Comparison of ENCODE assay signal across 29 cellular contexts in the genomic region with DNA sequence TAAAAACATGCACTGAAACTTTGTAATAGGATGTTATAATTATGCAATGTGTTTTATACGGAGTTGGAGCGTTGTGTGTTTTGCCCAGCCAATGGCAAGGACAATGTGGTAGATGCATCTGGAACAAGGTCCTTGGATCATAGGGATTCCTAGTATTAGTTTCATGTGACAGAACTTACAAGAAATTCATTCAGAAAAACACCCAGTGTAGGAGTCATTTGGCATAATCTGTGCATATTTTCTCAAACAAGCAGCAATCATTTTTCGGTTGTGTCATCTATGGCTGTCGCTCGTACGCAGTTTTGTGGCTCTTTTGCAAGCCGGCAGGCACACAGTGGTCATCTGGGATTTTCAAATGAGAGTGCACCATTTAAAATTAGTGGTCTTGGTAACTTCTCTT. TPM values are rescaled to one million over a fixed set of nuclear protein-coding genes. Genes with fewer than 3 reads are reported as not detected.
DNase-seq lines count a peak whose midpoint lies in the region; ATAC-seq and TF ChIP-seq lines count a peak whose summit lies in the region.
"Had no signal": no experiment of that assay in that cellular context is flagged by ENCODE, and none has a peak within 500 bp of the region (broad histone marks: within the 10 kb centered on the region; RNA-seq: fewer than 3 reads in every experiment).

No MANE protein-coding gene starts in this region.

- TF ChIP-seq POLR2A in gastroesophageal sphincter (IDR thresholded peaks at IDR 0.05), result no peak

- ATAC-seq in gastroesophageal sphincter (peak; percentile 90), omental fat pad (ENCODE audit: low FRiP score) (peak; percentile 51), thoracic aorta (ENCODE audit: insufficient number of reproducible peaks, low FRiP score, low read depth) (peak; percentile 41), HG02852 (IDR thresholded peaks at IDR 0.05; ENCODE audit: unreplicated experiment) (no peak), HG03571 (IDR thresholded peaks at IDR 0.05; ENCODE audit: unreplicated experiment) (no peak)
- ATAC-seq in activated T-cell treated with anti-CD3 and anti-CD28 coated beads, Interleukin-2, amount 50 U/mL, for 72 hours (replicated peaks in 1 of 2), result no peak
- ATAC-seq: left lobe of liver; naive thymus-derived CD4-positive, alpha-beta T cell had no signal

- H3K27ac ChIP-seq in gastroesophageal sphincter (peak overlapping the region in 2 of 4 donors; percentile 36 to 37), thoracic aorta (peak overlapping the region in 1 of 2 donors; percentile 4)
- H3K27ac ChIP-seq: epithelial cell of prostate, PC-9, thyroid gland had no signal

- no peak overlapping the region for H3K4me3 Mint-ChIP-seq in activated T-cell treated with anti-CD3 and anti-CD28 coated beads, Interleukin-2, amount 50 U/mL, for 72 hours
- H3K4me3 Mint-ChIP-seq: activated CD4-positive, alpha-beta T cell treated with anti-CD3 and anti-CD28 coated beads, Interleukin-2, amount 10 ng/mL, durations not matched to agents 24 days and 14 days; CD4-positive, alpha-beta memory T cell; immature natural killer cell; naive thymus-derived CD4-positive, alpha-beta T cell had no signal

- no peaks in the 10 kb centered on the region for H3K27me3 ChIP-seq in adipocyte (replicated peaks; ENCODE audit: control insufficient read depth, insufficient read depth, low read length)
- H3K27me3 ChIP-seq in gastroesophageal sphincter, result no peaks in the 10 kb centered on the region
- no peaks in the 10 kb centered on the region for H3K27me3 ChIP-seq in thoracic aorta (replicated peaks; ENCODE audit: insufficient read depth)
- H3K27me3 ChIP-seq: thyroid gland had no signal

- TF ChIP-seq EP300 in gastroesophageal sphincter (IDR thresholded peaks at IDR 0.05), result no peak

- no peaks in the 10 kb centered on the region for H3K36me3 ChIP-seq in adipocyte (ENCODE audit: control insufficient read depth, insufficient read depth, low read length, severe bottlenecking)
- H3K36me3 ChIP-seq in gastroesophageal sphincter, result no peaks in the 10 kb centered on the region
- H3K36me3 ChIP-seq in thoracic aorta, result no peaks in the 10 kb centered on the region
- H3K36me3 ChIP-seq: thyroid gland had no signal

- H3K9me3 Mint-ChIP-seq in activated T-cell treated with anti-CD3 and anti-CD28 coated beads, Interleukin-2, amount 50 U/mL, for 72 hours, result no peaks in the 10 kb centered on the region
- H3K9me3 Mint-ChIP-seq: activated CD4-positive, alpha-beta T cell treated with anti-CD3 and anti-CD28 coated beads, Interleukin-2, amount 10 ng/mL, durations not matched to agents 24 days and 14 days; immature natural killer cell had no signal

- H3K9me3 ChIP-seq in adipocyte (ENCODE audit: control insufficient read depth, low read length) (no peaks in the 10 kb centered on the region), gastroesophageal sphincter (no peaks in the 10 kb centered on the region), thoracic aorta (no peaks in the 10 kb centered on the region)
- H3K9me3 ChIP-seq: thyroid gland had no signal

- H3K9ac ChIP-seq in adipocyte (ENCODE audit: low read length), result no peak overlapping the region

- DNase-seq in adipocyte (ENCODE audit: low read depth) (no peak), omental fat pad (ENCODE audit: low spot score) (no peak), thoracic aorta (ENCODE audit: low spot score) (no peak), T-helper 9 cell (no peak)
- no peak for DNase-seq in activated T-cell treated with anti-CD3 and anti-CD28 coated beads, Interleukin-2, amount 50 U/mL, for 72 hours
- DNase-seq: activated CD4-positive, alpha-beta T cell treated with anti-CD3 and anti-CD28 coated beads, Interleukin-2, amount 10 ng/mL, durations not matched to agents 24 days and 14 days; activated gamma-delta T cell treated with Interleukin-2 at 50 U/mL for 16 hours; activated T-cell treated with anti-CD3 and anti-CD28 coated beads, Interleukin-2, amount 50 U/mL, for 1 hour; CD4-positive, alpha-beta memory T cell; effector CD8-positive, alpha-beta T cell; foreskin melanocyte; hypothalamus; immature natural killer cell; naive thymus-derived CD4-positive, alpha-beta T cell; NCI-H1092 treated with DMSO at 0.1 percent for 48 hours; NCI-H187 treated with DMSO at 0.1 percent for 48 hours; NCI-H526; NK-92 treated with Interleukin-12 subunit alpha and Interleukin-12 subunit beta, amount 100 ng/mL, for 24 hours; PC-9; retina; SHP77 treated with DMSO at 0.1 percent for 48 hours; stimulated activated naive CD4-positive, alpha-beta T cell; thyroid gland had no signal

- H3K4me1 Mint-ChIP-seq in activated T-cell treated with anti-CD3 and anti-CD28 coated beads, Interleukin-2, amount 50 U/mL, for 72 hours (ENCODE audit: low read depth), result no peaks in the 10 kb centered on the region
- H3K4me1 Mint-ChIP-seq: activated CD4-positive, alpha-beta T cell treated with anti-CD3 and anti-CD28 coated beads, Interleukin-2, amount 10 ng/mL, durations not matched to agents 24 days and 14 days; CD4-positive, alpha-beta memory T cell; immature natural killer cell had no signal

- H3K27me3 Mint-ChIP-seq in activated T-cell treated with anti-CD3 and anti-CD28 coated beads, Interleukin-2, amount 50 U/mL, for 72 hours (ENCODE audit: low read depth), result peaks cover 74% of the 10 kb centered on the region

- 41 to 64% methylated on average over 7 of the region's 7 CpGs for WGBS in gastroesophageal sphincter (ENCODE audit: low coverage in 1 of 2), 2 donors

- no peak overlapping the region for H3K27ac Mint-ChIP-seq in activated T-cell treated with anti-CD3 and anti-CD28 coated beads, Interleukin-2, amount 50 U/mL, for 72 hours
- H3K27ac Mint-ChIP-seq: activated CD4-positive, alpha-beta T cell treated with anti-CD3 and anti-CD28 coated beads, Interleukin-2, amount 10 ng/mL, durations not matched to agents 24 days and 14 days; CD4-positive, alpha-beta memory T cell; immature natural killer cell; naive thymus-derived CD4-positive, alpha-beta T cell had no signal

- H3K4me1 ChIP-seq in adipocyte (ENCODE audit: control insufficient read depth, insufficient read depth, low read length), result peaks cover 22% of the 10 kb centered on the region
- peaks cover 0 to 6% (median 0%) of the 10 kb centered on the region in 3 donors for H3K4me1 ChIP-seq in gastroesophageal sphincter
- no peaks in the 10 kb centered on the region for H3K4me1 ChIP-seq in thoracic aorta (ENCODE audit: control insufficient read depth in 1 of 2, low read depth in 2 of 2)
- H3K4me1 ChIP-seq: thyroid gland had no signal

- no peaks in the 10 kb centered on the region for H3K36me3 Mint-ChIP-seq in activated T-cell treated with anti-CD3 and anti-CD28 coated beads, Interleukin-2, amount 50 U/mL, for 72 hours (ENCODE audit: insufficient read depth in 2 of 2)
- H3K36me3 Mint-ChIP-seq: CD4-positive, alpha-beta memory T cell; immature natural killer cell; naive thymus-derived CD4-positive, alpha-beta T cell had no signal

- H3K4me3 ChIP-seq in adipocyte (ENCODE audit: low read length), result peak overlapping the region; percentile 67
- H3K4me3 ChIP-seq in gastroesophageal sphincter, result peak overlapping the region in 1 of 2 donors; percentile 19
- H3K4me3 ChIP-seq in thoracic aorta, result peak overlapping the region; percentile 49
- H3K4me3 ChIP-seq: PC-9, thyroid gland had no signal

- TF ChIP-seq CTCF in gastroesophageal sphincter (IDR thresholded peaks at IDR 0.05) (no peak), omental fat pad (IDR thresholded peaks at IDR 0.05) (no peak), thoracic aorta (IDR thresholded peaks at IDR 0.05) (no peak)

RNA-seq across cellular contexts. Expression of a gene that starts 19.8 kb away (rescaled TPM):
- 10 to 100 TPM in 3 of 4 donors, 1 to 10 TPM in 1; 7.8 to 29.9 (median 12.9) TPM for total RNA-seq in gastroesophageal sphincter
- total RNA-seq in omental fat pad, result 10 to 100 TPM; 27.9 to 87.0 (median 42.9) TPM
- 10 to 100 TPM; 44.4 to 49.1 TPM for total RNA-seq in thoracic aorta
- total RNA-seq in activated T-cell treated with anti-CD3 and anti-CD28 coated beads, Interleukin-2, amount 50 U/mL, for 72 hours, result 1 to 10 TPM; 1.2 to 1.9 TPM
- total RNA-seq: activated CD4-positive, alpha-beta T cell treated with anti-CD3 and anti-CD28 coated beads, Interleukin-2, amount 10 ng/mL, durations not matched to agents 24 days and 14 days; activated CD8-positive, alpha-beta memory T cell treated with anti-CD3 and anti-CD28 coated beads for 36 hours; CD4-positive, alpha-beta memory T cell had no signal

Comparison
In these comparisons a context has a peak if more than half of its experiments do, and no peak if none do; other contexts are left out.
1. ATAC-seq: peak in gastroesophageal sphincter (single experiment), omental fat pad (single experiment) and thoracic aorta (single experiment); none in HG02852 (single experiment), activated T-cell treated with anti-CD3 and anti-CD28 coated beads, Interleukin-2, amount 50 U/mL, for 72 hours (0 of 2) and HG03571 (single experiment).